8 cellular contexts compared by ENCODE assay signal in genomic region chr10:22494007-22494406, GRCh38.
"Had no signal": no experiment of that assay in that cellular context is flagged by ENCODE, and none has a peak within 500 bp of the region (broad histone marks: within the 10 kb centered on the region; RNA-seq: fewer than 3 reads in every experiment).

No MANE protein-coding gene starts in this region.

- H3K4me3 ChIP-seq: GM12878 had no signal

- FAIRE-seq: G401.6, GM12878, GM12891, GM12892, GM18507, GM19239 had no signal

- ATAC-seq: GM12878 had no signal

- DNase-seq: GDM1, GF-D8 had no signal
